In the genomic region with DNA sequence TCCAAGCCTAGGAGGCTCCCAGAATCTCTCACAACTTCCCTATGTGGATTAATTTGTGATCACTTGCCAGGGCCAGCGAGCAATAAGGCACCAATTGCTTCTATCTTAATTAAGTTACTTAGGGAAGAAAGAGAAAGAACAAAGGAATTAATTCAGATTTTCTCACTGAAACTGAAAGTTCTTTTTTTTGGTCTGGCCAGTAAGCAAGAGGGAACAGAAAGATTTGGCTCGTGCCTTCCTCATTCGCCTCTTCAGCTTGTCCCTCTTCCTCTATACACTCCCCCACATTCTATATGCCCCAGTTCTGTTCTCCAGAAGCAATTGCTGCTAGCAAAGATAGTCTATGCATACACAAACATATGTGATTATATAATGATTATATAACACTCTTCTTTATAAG, we compare ENCODE assay signal across 13 cellular contexts.
A peak's percentile ranks its signal among the peaks of the same experiment; 100 is the strongest.
DNase-seq lines count a peak whose midpoint lies in the region; ATAC-seq and TF ChIP-seq lines count a peak whose summit lies in the region.
"Had no signal": no experiment of that assay in that cellular context is flagged by ENCODE, and none has a peak within 500 bp of the region (broad histone marks: within the 10 kb centered on the region; RNA-seq: fewer than 3 reads in every experiment).

No MANE protein-coding gene starts in this region.

- peak; percentile 71 for ATAC-seq in GM21723 (IDR thresholded peaks at IDR 0.05; ENCODE audit: unreplicated experiment)

- TF ChIP-seq CTCF in GM13977 (IDR thresholded peaks at IDR 0.05; ENCODE audit: extremely low read depth, insufficient read depth, missing control alignments) (no peak), NB4 (IDR thresholded peaks at IDR 0.05; ENCODE audit: low read depth, low read length) (no peak)

- in situ Hi-C loops in GM13977 (cut with MboI; ENCODE audit: low pct_unique_long_range_greater_than_20kb, low sequenced_read_pairs, unreplicated experiment): no loop called here

- peak; percentile 43 for DNase-seq in GM13977 (ENCODE audit: low spot score)
- DNase-seq in NB4 (ENCODE audit: low read depth): peak; percentile 77
- peak; percentile 11 for DNase-seq in midbrain (lab: John Stamatoyannopoulos, UW)
- DNase-seq in stimulated activated CD4-positive, alpha-beta T cell treated with anti-CD3 and anti-CD28 coated beads, Interleukin-2, amount 100 ng/mL, for 24 hours: no peak
- DNase-seq in stimulated activated CD4-positive, alpha-beta T cell treated with anti-CD3 and anti-CD28 coated beads, Interleukin-4, amount 100 ng/mL, for 24 hours: no peak
- no peak for DNase-seq in SHP77 treated with DMSO at 0.1 percent for 48 hours (lab: John Stamatoyannopoulos, UW)
- DNase-seq in RKO (ENCODE audit: low spot score): no peak
- DNase-seq: activated gamma-delta T cell, NCI-H526, T-helper 9 cell, tibial artery had no signal

- H3K4me3 ChIP-seq in NB4 (ENCODE audit: low read depth, low read length): no peak overlapping the region
- H3K4me3 ChIP-seq: neural progenitor cell, tibial artery had no signal

- no peak for TF ChIP-seq POLR2A in NB4 (IDR thresholded peaks at IDR 0.05; ENCODE audit: extremely low read depth, insufficient read length)

Comparison
In these comparisons a context has a peak if more than half of its experiments do, and no peak if none do; other contexts are left out.
1. DNase-seq: peak in GM13977 (single experiment), NB4 (single experiment) and midbrain (single experiment); none in stimulated activated CD4-positive, alpha-beta T cell treated with anti-CD3 and anti-CD28 coated beads, Interleukin-2, amount 100 ng/mL, for 24 hours (0 of 2), stimulated activated CD4-positive, alpha-beta T cell treated with anti-CD3 and anti-CD28 coated beads, Interleukin-4, amount 100 ng/mL, for 24 hours (single experiment), SHP77 treated with DMSO at 0.1 percent for 48 hours (single experiment) and RKO (single experiment).